1 cellular context compared by ENCODE assay signal in genomic region chr17:43368740-43369506, GRCh38.
A peak's percentile ranks its signal among the peaks of the same experiment; 100 is the strongest.
TF ChIP-seq lines count a peak whose summit lies in the region.

No MANE protein-coding gene starts in this region.

TF ChIP-seq in HEK293, 187 proteins besides CTCF, POLR2A, EP300 and RAD21 (continued from another document and continues in another):
- TF ChIP-seq ZNF398 (tag by site-specific recombination; IDR thresholded peaks at IDR 0.05) (peak; percentile 97), ZNF433 (tag by site-specific recombination; IDR thresholded peaks at IDR 0.05; ENCODE audit: low read depth) (no peak), HOXA7 (CRISPR knock-in tag; IDR thresholded peaks at IDR 0.05; ENCODE audit: borderline replicate concordance) (no peak), ZNF664 (tag by site-specific recombination; IDR thresholded peaks at IDR 0.05) (no peak), ZNF302 (tag by site-specific recombination; IDR thresholded peaks at IDR 0.05; ENCODE audit: low read depth) (no peak), ZNF362 (tag by site-specific recombination; IDR thresholded peaks at IDR 0.05) (peak; percentile 97), MEIS1 (CRISPR knock-in tag; IDR thresholded peaks at IDR 0.05; ENCODE audit: borderline replicate concordance) (no peak), ZNF596 (tag by site-specific recombination; IDR thresholded peaks at IDR 0.05) (no peak), ZNF280C (tag by site-specific recombination; IDR thresholded peaks at IDR 0.05) (no peak), ZNF600 (tag by site-specific recombination; IDR thresholded peaks at IDR 0.05) (peak; percentile 4; the same call in 1 of the 2 replicates), ZNF791 (tag by site-specific recombination; IDR thresholded peaks at IDR 0.05) (no peak), ZNF639 (tag by site-specific recombination; IDR thresholded peaks at IDR 0.05) (peak; percentile 64; the same call in 1 of the 2 replicates), ZNF148 (tag by site-specific recombination; IDR thresholded peaks at IDR 0.05; ENCODE audit: borderline replicate concordance) (no peak), SP3 (tag by site-specific recombination; IDR thresholded peaks at IDR 0.05) (peak; percentile 64), KLF16 (tag by site-specific recombination; IDR thresholded peaks at IDR 0.05) (no peak), ATF2 (tag by site-specific recombination; IDR thresholded peaks at IDR 0.05; ENCODE audit: low read depth) (no peak), ZNF670 (tag by site-specific recombination; IDR thresholded peaks at IDR 0.05; ENCODE audit: low read depth) (no peak), ZNF426 (tag by site-specific recombination; IDR thresholded peaks at IDR 0.05) (no peak), ZFP41 (tag by site-specific recombination; IDR thresholded peaks at IDR 0.05; ENCODE audit: borderline replicate concordance) (no peak), ZBTB1 (tag by site-specific recombination; IDR thresholded peaks at IDR 0.05) (no peak), ZNF785 (tag by site-specific recombination; IDR thresholded peaks at IDR 0.05) (no peak), ZBTB49 (tag by site-specific recombination; IDR thresholded peaks at IDR 0.05; ENCODE audit: low read depth) (no peak), ZNF19 (tag by site-specific recombination; IDR thresholded peaks at IDR 0.05; ENCODE audit: low read depth) (no peak), PRDM6 (tag by site-specific recombination; IDR thresholded peaks at IDR 0.05) (no peak), ZNF138 (tag by site-specific recombination; IDR thresholded peaks at IDR 0.05; ENCODE audit: borderline replicate concordance) (no peak), REPIN1 (tag by site-specific recombination; IDR thresholded peaks at IDR 0.05; ENCODE audit: low read depth) (no peak), ZNF621 (tag by site-specific recombination; IDR thresholded peaks at IDR 0.05) (no peak), TRIM28 (IDR thresholded peaks at IDR 0.05; ENCODE audit: borderline replicate concordance, low read length) (no peak), ZNF157 (tag by site-specific recombination; IDR thresholded peaks at IDR 0.05) (no peak), ZNF623 (tag by site-specific recombination; IDR thresholded peaks at IDR 0.05) (no peak; the same call in 1 of the 2 replicates), ZNF394 (tag by site-specific recombination; IDR thresholded peaks at IDR 0.05; ENCODE audit: borderline replicate concordance) (peak; percentile 14; the same call in 1 of the 2 replicates), ZNF184 (tag by site-specific recombination; IDR thresholded peaks at IDR 0.05) (no peak), ZNF792 (tag by site-specific recombination; IDR thresholded peaks at IDR 0.05) (no peak), ZNF624 (tag by site-specific recombination; IDR thresholded peaks at IDR 0.05) (no peak), KLF9 (tag by site-specific recombination; IDR thresholded peaks at IDR 0.05; ENCODE audit: low read depth) (0 out of 2 replicates have a peak, but pooled peaks have one; percentile 7), SETDB1 (IDR thresholded peaks at IDR 0.05; ENCODE audit: insufficient read length, low read length) (no peak), OSR2 (tag by site-specific recombination; IDR thresholded peaks at IDR 0.05) (peak; percentile 44), ZNF513 (tag by site-specific recombination; IDR thresholded peaks at IDR 0.05) (no peak)
- TF ChIP-seq, protein P1, sequence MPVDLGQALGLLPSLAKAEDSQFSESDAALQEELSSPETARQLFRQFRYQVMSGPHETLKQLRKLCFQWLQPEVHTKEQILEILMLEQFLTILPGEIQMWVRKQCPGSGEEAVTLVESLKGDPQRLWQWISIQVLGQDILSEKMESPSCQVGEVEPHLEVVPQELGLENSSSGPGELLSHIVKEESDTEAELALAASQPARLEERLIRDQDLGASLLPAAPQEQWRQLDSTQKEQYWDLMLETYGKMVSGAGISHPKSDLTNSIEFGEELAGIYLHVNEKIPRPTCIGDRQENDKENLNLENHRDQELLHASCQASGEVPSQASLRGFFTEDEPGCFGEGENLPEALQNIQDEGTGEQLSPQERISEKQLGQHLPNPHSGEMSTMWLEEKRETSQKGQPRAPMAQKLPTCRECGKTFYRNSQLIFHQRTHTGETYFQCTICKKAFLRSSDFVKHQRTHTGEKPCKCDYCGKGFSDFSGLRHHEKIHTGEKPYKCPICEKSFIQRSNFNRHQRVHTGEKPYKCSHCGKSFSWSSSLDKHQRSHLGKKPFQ (tag by site-specific recombination; IDR thresholded peaks at IDR 0.05): no peak
- TF ChIP-seq, protein P2, sequence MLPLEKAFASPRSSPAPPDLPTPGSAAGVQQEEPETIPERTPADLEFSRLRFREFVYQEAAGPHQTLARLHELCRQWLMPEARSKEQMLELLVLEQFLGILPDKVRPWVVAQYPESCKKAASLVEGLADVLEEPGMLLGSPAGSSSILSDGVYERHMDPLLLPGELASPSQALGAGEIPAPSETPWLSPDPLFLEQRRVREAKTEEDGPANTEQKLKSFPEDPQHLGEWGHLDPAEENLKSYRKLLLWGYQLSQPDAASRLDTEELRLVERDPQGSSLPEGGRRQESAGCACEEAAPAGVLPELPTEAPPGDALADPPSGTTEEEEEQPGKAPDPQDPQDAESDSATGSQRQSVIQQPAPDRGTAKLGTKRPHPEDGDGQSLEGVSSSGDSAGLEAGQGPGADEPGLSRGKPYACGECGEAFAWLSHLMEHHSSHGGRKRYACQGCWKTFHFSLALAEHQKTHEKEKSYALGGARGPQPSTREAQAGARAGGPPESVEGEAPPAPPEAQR (tag by site-specific recombination; IDR thresholded peaks at IDR 0.05): no peak
- TF ChIP-seq, protein P3, sequence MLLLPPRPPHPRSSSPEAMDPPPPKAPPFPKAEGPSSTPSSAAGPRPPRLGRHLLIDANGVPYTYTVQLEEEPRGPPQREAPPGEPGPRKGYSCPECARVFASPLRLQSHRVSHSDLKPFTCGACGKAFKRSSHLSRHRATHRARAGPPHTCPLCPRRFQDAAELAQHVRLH (tag by site-specific recombination; IDR thresholded peaks at IDR 0.05): peak; percentile 58
